ENCODE assay signal across 21 cellular contexts in the genomic region with DNA sequence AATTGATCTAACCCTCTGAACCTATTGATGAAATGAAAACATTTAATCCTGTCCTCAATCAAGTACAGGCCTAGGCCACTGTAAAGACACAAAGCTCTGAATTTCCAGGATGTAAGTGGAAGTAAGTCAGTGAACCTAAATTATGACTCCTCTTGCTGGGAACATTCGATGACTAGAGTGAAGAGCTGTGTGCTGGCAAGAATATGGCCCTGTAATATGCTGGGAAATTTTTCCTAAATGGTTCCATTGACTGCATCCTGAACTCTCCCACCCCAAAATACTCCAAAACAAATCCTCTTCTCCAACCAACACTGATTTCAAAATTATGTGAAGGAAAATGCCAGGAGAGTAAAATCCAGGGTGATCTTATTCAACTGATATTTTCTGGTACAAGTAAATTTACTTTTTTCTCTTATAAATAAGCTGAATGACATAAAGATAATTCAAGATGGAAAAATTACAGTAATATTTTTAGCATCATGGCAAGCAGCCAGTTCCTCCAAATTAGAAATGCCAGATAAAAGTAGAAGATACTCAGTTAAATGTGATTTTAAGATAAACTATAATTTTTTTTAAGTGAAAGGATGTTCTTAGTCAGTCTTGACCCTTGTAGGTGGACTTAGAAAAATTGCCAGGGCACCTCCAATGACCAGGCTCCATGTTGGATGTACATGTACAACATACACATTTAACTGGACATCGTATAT.
"Had no signal": no experiment of that assay in that cellular context is flagged by ENCODE, and none has a peak within 500 bp of the region (broad histone marks: within the 10 kb centered on the region; RNA-seq: fewer than 3 reads in every experiment).

No MANE protein-coding gene starts in this region.

- ATAC-seq: activated CD4-positive, alpha-beta T cell treated with anti-CD3 and anti-CD28 coated beads for 36 hours; activated T-helper 17 cell treated with anti-CD3 and anti-CD28 coated beads, Interleukin-2, amount 50 U/mL, for 72 hours had no signal

- H3K4me3 Mint-ChIP-seq: activated CD4-positive, alpha-beta memory T cell treated with anti-CD3 and anti-CD28 coated beads, Interleukin-2, amount 10 ng/mL, durations not matched to agents 7 days and 5 days; activated CD4-positive, alpha-beta T cell treated with anti-CD3 and anti-CD28 coated beads for 36 hours; activated naive CD4-positive, alpha-beta T cell treated with anti-CD3 and anti-CD28 coated beads for 36 hours; activated naive CD8-positive, alpha-beta T cell; activated T-helper 17 cell treated with anti-CD3 and anti-CD28 coated beads, Interleukin-2, amount 50 U/mL, for 72 hours had no signal

- H3K36me3 ChIP-seq: brain microvascular endothelial cell, cardiac muscle cell, WERI-Rb-1 had no signal

- DNase-seq: activated CD4-positive, alpha-beta memory T cell treated with anti-CD3 and anti-CD28 coated beads, Interleukin-2, amount 10 ng/mL, durations not matched to agents 7 days and 5 days; activated CD4-positive, alpha-beta T cell treated with anti-CD3 and anti-CD28 coated beads for 36 hours; activated CD4-positive, alpha-beta T cell treated with anti-CD3 and anti-CD28 coated beads, Interleukin-2, amount 50 U/mL, for 1 hour; activated gamma-delta T cell; activated naive CD4-positive, alpha-beta T cell treated with anti-CD3 and anti-CD28 coated beads for 36 hours; activated T-cell treated with anti-CD3 and anti-CD28 coated beads for 4 hours; activated T-cell treated with anti-CD3 and anti-CD28 coated beads, Interleukin-2, amount 50 U/mL, for 48 hours; brain microvascular endothelial cell; Kasumi-1; NCI-H1048; NCI-H1930; NCI-H2171; NCI-H2227 treated with DMSO at 0.1 percent for 48 hours; NCI-H69; PC-9; SIG-M5; T-helper 1 cell; WERI-Rb-1 had no signal

- H3K27ac ChIP-seq: brain microvascular endothelial cell, cardiac muscle cell, PC-9, WERI-Rb-1 had no signal

- H3K27me3 Mint-ChIP-seq: activated CD4-positive, alpha-beta memory T cell treated with anti-CD3 and anti-CD28 coated beads, Interleukin-2, amount 10 ng/mL, durations not matched to agents 7 days and 5 days; activated CD4-positive, alpha-beta T cell treated with anti-CD3 and anti-CD28 coated beads for 36 hours; activated T-helper 17 cell treated with anti-CD3 and anti-CD28 coated beads, Interleukin-2, amount 50 U/mL, for 72 hours had no signal

- H3K27me3 ChIP-seq: brain microvascular endothelial cell, cardiac muscle cell had no signal

- H3K36me3 Mint-ChIP-seq: activated naive CD8-positive, alpha-beta T cell had no signal

- H3K4me3 ChIP-seq: cardiac muscle cell, PC-9 had no signal

- H3K4me1 Mint-ChIP-seq: activated CD4-positive, alpha-beta memory T cell treated with anti-CD3 and anti-CD28 coated beads, Interleukin-2, amount 10 ng/mL, durations not matched to agents 7 days and 5 days; activated CD4-positive, alpha-beta T cell treated with anti-CD3 and anti-CD28 coated beads for 36 hours; activated T-helper 17 cell treated with anti-CD3 and anti-CD28 coated beads, Interleukin-2, amount 50 U/mL, for 72 hours had no signal

- H3K27ac Mint-ChIP-seq: activated CD4-positive, alpha-beta memory T cell treated with anti-CD3 and anti-CD28 coated beads, Interleukin-2, amount 10 ng/mL, durations not matched to agents 7 days and 5 days; activated CD4-positive, alpha-beta T cell treated with anti-CD3 and anti-CD28 coated beads for 36 hours; activated naive CD4-positive, alpha-beta T cell treated with anti-CD3 and anti-CD28 coated beads for 36 hours; activated naive CD8-positive, alpha-beta T cell; activated T-helper 17 cell treated with anti-CD3 and anti-CD28 coated beads, Interleukin-2, amount 50 U/mL, for 72 hours had no signal

- H3K9me3 Mint-ChIP-seq: activated CD4-positive, alpha-beta memory T cell treated with anti-CD3 and anti-CD28 coated beads, Interleukin-2, amount 10 ng/mL, durations not matched to agents 7 days and 5 days; activated naive CD4-positive, alpha-beta T cell treated with anti-CD3 and anti-CD28 coated beads for 36 hours; activated T-helper 17 cell treated with anti-CD3 and anti-CD28 coated beads, Interleukin-2, amount 50 U/mL, for 72 hours had no signal
